In the genomic region with DNA sequence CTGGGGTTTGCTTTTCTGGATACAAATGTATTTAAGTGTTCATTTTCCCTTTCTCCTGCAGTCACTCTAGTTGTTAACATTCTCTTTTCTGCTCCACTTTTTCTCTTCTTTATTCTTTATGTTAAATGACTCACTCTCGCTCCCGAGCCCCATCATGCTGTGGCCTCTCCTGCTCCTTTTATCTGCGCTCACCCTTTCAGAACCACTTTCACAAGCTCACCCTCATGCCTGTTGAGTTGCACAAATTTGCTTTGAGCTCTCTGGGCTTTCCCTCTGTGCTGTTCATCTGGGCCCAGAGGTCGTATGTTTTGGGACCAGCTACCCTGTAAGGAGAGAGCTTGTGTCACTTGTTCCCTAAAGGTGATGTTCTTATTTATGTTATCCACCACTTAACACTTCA, we compare ENCODE assay signal across 31 cellular contexts.
DNase-seq lines count a peak whose midpoint lies in the region; ATAC-seq and TF ChIP-seq lines count a peak whose summit lies in the region.
"Had no signal": no experiment of that assay in that cellular context is flagged by ENCODE, and none has a peak within 500 bp of the region (broad histone marks: within the 10 kb centered on the region; RNA-seq: fewer than 3 reads in every experiment).

No MANE protein-coding gene starts in this region.

- intact Hi-C loops in MCF 10A (cut with micrococcal nuclease) = no loop called here
- intact Hi-C loops in mammary epithelial cell (cut with micrococcal nuclease) = no loop called here
- intact Hi-C loops in left ventricle myocardium superior (cut with micrococcal nuclease) = no loop called here

- no peaks in the 10 kb centered on the region for H3K79me2 ChIP-seq in mammary epithelial cell (ENCODE audit: insufficient read depth, low read length)
- H3K79me2 ChIP-seq in mesendoderm (ENCODE audit: control insufficient read depth, insufficient read depth, low read length) = no peaks in the 10 kb centered on the region
- no peaks in the 10 kb centered on the region for H3K79me2 ChIP-seq in smooth muscle cell (ENCODE audit: low read depth)

- no peak overlapping the region for H2BK15ac ChIP-seq in mesendoderm (replicated peaks; ENCODE audit: low read depth)

- H3K36me3 ChIP-seq in mammary epithelial cell (ENCODE audit: insufficient read depth, low read length) (no peaks in the 10 kb centered on the region), mesendoderm (ENCODE audit: control insufficient read depth, insufficient read depth, low read length) (no peaks in the 10 kb centered on the region), smooth muscle cell (ENCODE audit: low read depth) (no peaks in the 10 kb centered on the region)
- H3K36me3 ChIP-seq: SJCRH30 had no signal

- H3K27me3 ChIP-seq in mammary epithelial cell (ENCODE audit: insufficient read depth, low read length) = no peaks in the 10 kb centered on the region
- no peaks in the 10 kb centered on the region for H3K27me3 ChIP-seq in mesendoderm (ENCODE audit: insufficient read depth, low read length, poor library complexity)
- H3K27me3 ChIP-seq in smooth muscle cell (ENCODE audit: low read depth) = no peaks in the 10 kb centered on the region
- H3K27me3 ChIP-seq: SJCRH30 had no signal

- no peak overlapping the region for H2BK5ac ChIP-seq in mesendoderm (ENCODE audit: low read length)

- H2BK120ac ChIP-seq in mesendoderm (ENCODE audit: low read depth, low read length) = no peak overlapping the region

- H3K9me3 Mint-ChIP-seq in MCF 10A (ENCODE audit: unreplicated experiment) = no peaks in the 10 kb centered on the region
- H3K9me3 Mint-ChIP-seq in WTC11 = peaks cover 14% of the 10 kb centered on the region

- no peak overlapping the region for H3K56ac ChIP-seq in mesendoderm (ENCODE audit: low read length)

- H3K27ac Mint-ChIP-seq in MCF 10A (ENCODE audit: low read depth, unreplicated experiment) = peak overlapping the region; percentile 18
- no peak overlapping the region for H3K27ac Mint-ChIP-seq in WTC11
- H3K27ac Mint-ChIP-seq: B cell; CD8-positive, alpha-beta T cell; IgD-negative memory B cell had no signal

- H3K4me3 ChIP-seq in mammary epithelial cell (replicated peaks in 1 of 3; ENCODE audit: insufficient read depth in 1 of 3, low read depth in 2 of 3, low read length in 3 of 3) (no peak overlapping the region), mesendoderm (ENCODE audit: low read length) (no peak overlapping the region), smooth muscle cell (no peak overlapping the region)
- H3K4me3 ChIP-seq: GM23248, PC-9, SJCRH30 had no signal

- H3K27me3 Mint-ChIP-seq in MCF 10A (ENCODE audit: insufficient read depth, unreplicated experiment) (no peaks in the 10 kb centered on the region), WTC11 (ENCODE audit: low read depth) (no peaks in the 10 kb centered on the region)
- H3K27me3 Mint-ChIP-seq: B cell, IgD-negative memory B cell had no signal

- H3K4me2 ChIP-seq in mammary epithelial cell (ENCODE audit: insufficient read depth, low read depth, low read length) = no peak overlapping the region
- no peak overlapping the region for H3K4me2 ChIP-seq in mesendoderm (ENCODE audit: low read length)
- no peak overlapping the region for H3K4me2 ChIP-seq in smooth muscle cell
- H3K4me2 ChIP-seq: KMS-11, PC-9 had no signal

- H4K5ac ChIP-seq in mesendoderm (ENCODE audit: low read length) = no peak overlapping the region

- BruUV-seq in MCF 10A (replicated peaks; lab: Mats Ljungman, UMichigan) = no TSS peak
- BruUV-seq in mammary epithelial cell (replicated peaks; lab: Mats Ljungman, UMichigan) = no TSS peak

- in situ Hi-C loops in mammary epithelial cell (cut with MboI; ENCODE audit: low sequenced_read_pairs in 2 of 2) = no loop called here

- no peak overlapping the region for H3K23ac ChIP-seq in mesendoderm (ENCODE audit: low read length)

- WGBS in mammary epithelial cell (ENCODE audit: low coverage, missing lambda C conversion rate) = 76% methylated on average over 4 of the region's 4 CpGs
- no CpG with 5 or more reads among the region's 4 CpGs for WGBS in mesendoderm (ENCODE audit: extremely low coverage, insufficient coverage, low lambda C conversion rate)
- 53% methylated on average over 4 of the region's 4 CpGs for WGBS in smooth muscle cell (ENCODE audit: low lambda C conversion rate)

- H3K9ac ChIP-seq in mammary epithelial cell (ENCODE audit: insufficient read depth, low read length) (no peak overlapping the region), mesendoderm (ENCODE audit: low read length) (no peak overlapping the region), smooth muscle cell (ENCODE audit: low read depth) (no peak overlapping the region)
- H3K9ac ChIP-seq: GM23248, KMS-11 had no signal

- H3K36me3 Mint-ChIP-seq in MCF 10A (ENCODE audit: insufficient read depth, unreplicated experiment) (peaks cover 4% of the 10 kb centered on the region), WTC11 (no peaks in the 10 kb centered on the region)
- H3K36me3 Mint-ChIP-seq: CD8-positive, alpha-beta T cell; IgD-negative memory B cell had no signal

- ATAC-seq in WTC11 (peak; percentile 50), left ventricle myocardium superior (no peak)
- ATAC-seq: CD8-positive, alpha-beta T cell; HCT116; Right ventricle myocardium inferior; SK-N-SH treated with all-trans-retinoic acid at 6 μM for 48 hours had no signal

- POLR2A ChIA-PET in MCF 10A (lab: Yijun Ruan, JAX) (interaction anchor here (0.5 to 1.1 kb wide), 3 partner anchors 14 to 90 kb away, joined by 3 read pairs; no protein-coding TSS in a partner anchor), WTC11 (lab: Charles Lee) (no interaction called here)

- no peaks in the 10 kb centered on the region for H3K4me1 Mint-ChIP-seq in MCF 10A (ENCODE audit: insufficient read depth, unreplicated experiment)
- peaks cover 4% of the 10 kb centered on the region for H3K4me1 Mint-ChIP-seq in WTC11
- H3K4me1 Mint-ChIP-seq: B cell, IgD-negative memory B cell had no signal

- H3K79me1 ChIP-seq in mesendoderm (ENCODE audit: low read length) = no peaks in the 10 kb centered on the region

- CTCF ChIA-PET in MCF 10A (lab: Yijun Ruan, JAX) (interaction anchor here (0.7 to 1.4 kb wide), 3 partner anchors 10 to 30 kb away, joined by 3 to 4 read pairs (median 3); no protein-coding TSS in a partner anchor), mammary epithelial cell (lab: Charles Lee; ENCODE audit: low non-redundant PET) (interaction anchor here (0.7 kb wide), 1 partner anchor 978 kb away, joined by 3 read pairs; no protein-coding TSS in a partner anchor), WTC11 (lab: Charles Lee) (no interaction called here)

- H3K4me3 Mint-ChIP-seq in MCF 10A (ENCODE audit: unreplicated experiment) (no peak overlapping the region), WTC11 (no peak overlapping the region)
- H3K4me3 Mint-ChIP-seq: B cell; CD8-positive, alpha-beta T cell; IgD-negative memory B cell had no signal

- no peak overlapping the region for H2AK5ac ChIP-seq in mesendoderm (ENCODE audit: low read length)

- no peak for DNase-seq in MCF 10A (ENCODE audit: unreplicated experiment)
- DNase-seq in mammary epithelial cell = no peak
- DNase-seq in WTC11 (ENCODE audit: low spot score) = no peak
- DNase-seq in mesendoderm = peak; percentile 3
- no peak for DNase-seq in smooth muscle cell (lab: John Stamatoyannopoulos, UW; ENCODE audit: unreplicated experiment)
- no peak for DNase-seq in medulla oblongata (ENCODE audit: extremely low spot score)
- DNase-seq in stimulated activated naive CD4-positive, alpha-beta T cell treated with Interleukin-2 at 50 U/mL for 16 hours (lab: John Stamatoyannopoulos, UW) = no peak
- DNase-seq in left ventricle myocardium superior = no peak
- DNase-seq: Caco-2; CD8-positive, alpha-beta T cell; DMS 273 treated with DMSO at 0.1 percent for 48 hours; DMS79; GF-D8; GM23248; NCI-H1092; NCI-H1436; NCI-H187 treated with DMSO at 0.1 percent for 48 hours; NCI-H2107; NCI-H446 treated with DMSO at 0.1 percent for 48 hours; NCI-H526; NCI-H82; PC-9; SJCRH30 had no signal

- no peak overlapping the region for H4K8ac ChIP-seq in mesendoderm (ENCODE audit: low read depth, low read length)

- no peaks in the 10 kb centered on the region for H3K4me1 ChIP-seq in mammary epithelial cell (ENCODE audit: insufficient read depth, low read length)
- no peaks in the 10 kb centered on the region for H3K4me1 ChIP-seq in mesendoderm (ENCODE audit: control insufficient read depth, low read depth, low read length)
- H3K4me1 ChIP-seq in smooth muscle cell (ENCODE audit: low read depth) = peaks cover 8% of the 10 kb centered on the region
- H3K4me1 ChIP-seq: Caco-2, SJCRH30 had no signal

- no peak overlapping the region for H3K18ac ChIP-seq in mesendoderm (ENCODE audit: low read length)

- TF ChIP-seq CTCF in MCF 10A (IDR thresholded peaks at IDR 0.05; ENCODE audit: unreplicated experiment) = no peak
- TF ChIP-seq CTCF in mammary epithelial cell (conservative IDR thresholded peaks at IDR 0.05 in 1 of 2, IDR thresholded peaks at IDR 0.05 in 1 of 2; ENCODE audit: extremely low read depth in 1 of 2, insufficient read depth in 1 of 2, low read depth in 1 of 2, low read length in 2 of 2) = no peak
- TF ChIP-seq CTCF in WTC11 (IDR thresholded peaks at IDR 0.05) = no peak
- TF ChIP-seq CTCF in smooth muscle cell (IDR thresholded peaks at IDR 0.05; ENCODE audit: borderline replicate concordance, insufficient read depth, poor library complexity, severe bottlenecking) = no peak

- H3K27ac ChIP-seq in mammary epithelial cell (ENCODE audit: insufficient read depth, low read depth, low read length) (no peak overlapping the region), mesendoderm (ENCODE audit: low read depth, low read length) (no peak overlapping the region), smooth muscle cell (ENCODE audit: low read depth) (no peak overlapping the region)
- H3K27ac ChIP-seq: 22Rv1, C4-2B, GM23248, KMS-11, PC-9, SJCRH30 had no signal

- dilution Hi-C loops in mammary epithelial cell (cut with HindIII; ENCODE audit: low sequenced_read_pairs) = no loop called here

- no peak overlapping the region for H3K4ac ChIP-seq in mesendoderm (ENCODE audit: low read depth, low read length)

- H2AFZ ChIP-seq in mammary epithelial cell (ENCODE audit: low read depth, low read length) (no peak overlapping the region), smooth muscle cell (ENCODE audit: low read depth) (peak overlapping the region; percentile 18)
- H2AFZ ChIP-seq: GM23248, PC-9 had no signal

- no peaks in the 10 kb centered on the region for H3F3A ChIP-seq in smooth muscle cell (ENCODE audit: low read depth)

- H4K20me1 ChIP-seq in mammary epithelial cell (ENCODE audit: insufficient read depth, low read length) = no peaks in the 10 kb centered on the region
- H4K20me1 ChIP-seq in smooth muscle cell (ENCODE audit: low read depth) = no peaks in the 10 kb centered on the region

- H3K9me3 ChIP-seq in mammary epithelial cell (replicated peaks; ENCODE audit: insufficient read depth, low read length) (no peaks in the 10 kb centered on the region), smooth muscle cell (replicated peaks; ENCODE audit: low read depth) (no peaks in the 10 kb centered on the region)
- H3K9me3 ChIP-seq: Caco-2, SJCRH30 had no signal
